Comparison of ENCODE assay signal across 8 cellular contexts in the genomic region with DNA sequence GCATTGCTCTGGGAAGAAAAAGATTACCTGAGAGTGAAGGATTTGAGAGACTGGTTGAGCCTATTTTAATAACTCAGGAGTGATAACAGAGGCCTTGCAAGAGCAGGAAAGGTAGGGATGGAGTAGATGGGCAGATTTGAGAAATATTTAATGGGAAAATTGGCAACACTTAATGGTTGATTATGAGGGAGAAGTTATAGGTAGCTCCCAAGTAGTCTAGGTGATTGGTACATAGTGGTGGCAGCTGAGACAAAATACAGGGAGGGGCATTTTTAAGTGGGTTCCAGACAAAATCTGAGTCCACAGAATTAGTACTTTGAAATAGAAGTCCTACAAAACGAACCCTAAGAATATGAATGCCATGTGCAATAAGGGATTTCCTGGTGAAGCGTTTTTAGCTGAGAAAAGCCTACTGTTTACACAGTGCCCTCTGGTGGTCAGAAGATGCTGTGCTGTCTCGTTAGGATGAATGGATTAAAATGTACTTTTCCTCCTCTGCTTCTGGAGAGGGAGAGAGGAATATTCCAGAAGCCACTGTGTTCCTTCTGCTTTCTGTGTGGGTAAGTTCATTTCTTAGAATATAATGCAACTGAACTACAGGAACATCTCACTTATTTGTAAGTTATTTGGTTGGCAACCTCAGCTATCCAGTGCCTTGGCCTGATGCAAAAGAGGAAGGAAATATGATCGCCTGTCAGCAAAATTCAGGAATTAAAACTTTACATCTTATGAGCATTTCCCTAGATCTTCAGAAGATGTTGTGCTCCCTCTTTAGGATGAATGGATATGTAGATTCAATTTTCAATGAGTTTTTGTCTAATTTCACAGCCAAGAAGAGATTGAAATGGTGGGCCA. TPM values are rescaled to one million over a fixed set of nuclear protein-coding genes. Genes with fewer than 3 reads are reported as not detected.
DNase-seq lines count a peak whose midpoint lies in the region; ATAC-seq and TF ChIP-seq lines count a peak whose summit lies in the region.

No MANE protein-coding gene starts in this region.

- no peaks in the 10 kb centered on the region for H3K9me2 ChIP-seq in OCI-LY7 (ENCODE audit: insufficient read depth, low read length)

- H3K4me1 ChIP-seq in OCI-LY7 (ENCODE audit: insufficient read depth, low read length, poor library complexity, severe bottlenecking) (peaks cover 46% of the 10 kb centered on the region), stomach (peaks cover 40 to 99% (median 73%) of the 10 kb centered on the region in 4 donors)

- peaks cover 50% of the 10 kb centered on the region for H4K20me1 ChIP-seq in OCI-LY7 (ENCODE audit: insufficient read depth, low read length)

- no peak overlapping the region; the same call in 1 of the 2 replicates for H2AFZ ChIP-seq in OCI-LY7 (ENCODE audit: low read length)

- DNase-seq in DMS153 (lab: John Stamatoyannopoulos, UW) (peak; percentile 14), KBM-7 (peak; percentile 85), OCI-LY7 (ENCODE audit: low spot score) (peak; percentile 81), stomach (peak; percentile 76)
- DNase-seq in activated T-cell treated with anti-CD3 and anti-CD28 coated beads, Interleukin-2, amount 50 U/mL, for 1 hour: peak; percentile 44
- DNase-seq in naive thymus-derived CD8-positive, alpha-beta T cell: peak; percentile 34 to 82 (median 66)

- no peak for TF ChIP-seq EP300 in stomach (IDR thresholded peaks at IDR 0.05)

- H3K27me3 ChIP-seq in stomach: no peaks in the 10 kb centered on the region

- H3K9me3 ChIP-seq in OCI-LY7 (ENCODE audit: low read length) (no peaks in the 10 kb centered on the region), stomach (no peaks in the 10 kb centered on the region)

- H3K9me3 Mint-ChIP-seq in naive thymus-derived CD8-positive, alpha-beta T cell: no peaks in the 10 kb centered on the region

- ATAC-seq in esophagus mucosa (peak; percentile 61), HG02884 (IDR thresholded peaks at IDR 0.05; ENCODE audit: unreplicated experiment) (no peak)
- ATAC-seq in naive thymus-derived CD8-positive, alpha-beta T cell: peak; percentile 64 to 67

- in situ Hi-C loops in KBM-7 (cut with MboI; ENCODE audit: low pct_unique_long_range_greater_than_20kb, low sequenced_read_pairs): no loop called here

- H3K27me3 Mint-ChIP-seq in naive thymus-derived CD8-positive, alpha-beta T cell: no peaks in the 10 kb centered on the region

- peaks cover 44 to 92% (median 89%) of the 10 kb centered on the region in 4 donors for H3K4me1 Mint-ChIP-seq in naive thymus-derived CD8-positive, alpha-beta T cell

- WGBS in stomach, 5 donors: 18 to 22% (median 20%) methylated on average over 4 of the region's 4 CpGs

- TF ChIP-seq CTCF in OCI-LY7 (conservative IDR thresholded peaks at IDR 0.05; ENCODE audit: low read length): peak; percentile 99
- peak in 6 of 7 experiments; percentile 38 to 90 (median 87) for TF ChIP-seq CTCF in stomach (IDR thresholded peaks at IDR 0.05)

- H3K36me3 ChIP-seq in OCI-LY7 (ENCODE audit: insufficient read depth, low read length): peaks cover 22% of the 10 kb centered on the region; the same call in 1 of the 2 replicates
- H3K36me3 ChIP-seq in stomach: no peaks in the 10 kb centered on the region

- peak overlapping the region; percentile 20 to 75 (median 56) for H3K4me3 Mint-ChIP-seq in naive thymus-derived CD8-positive, alpha-beta T cell

- H3K79me2 ChIP-seq in OCI-LY7 (ENCODE audit: insufficient read depth, low read depth, low read length): peaks cover 93% of the 10 kb centered on the region

- H3K27ac ChIP-seq in OCI-LY7 (ENCODE audit: low read depth, low read length, poor library complexity, severe bottlenecking): no peak overlapping the region
- peak overlapping the region in 4 of 5 donors; percentile 23 to 63 (median 35) for H3K27ac ChIP-seq in stomach

- POLR2A ChIA-PET in OCI-LY7 (lab: Charles Lee): interaction anchor here (0.6 to 2.1 kb wide), 4 partner anchors 11 to 423 kb away, joined by 3 to 9 read pairs (median 4); no protein-coding TSS in a partner anchor
- POLR2A ChIA-PET in naive thymus-derived CD8-positive, alpha-beta T cell (lab: Charles Lee): interaction anchor here (0.8 to 2.4 kb wide), 6 partner anchors 9 to 81 kb away, joined by 3 to 17 read pairs (median 4); a partner anchor contains a TSS

- peaks cover 0 to 11% (median 1%) of the 10 kb centered on the region in 3 donors for H3K36me3 Mint-ChIP-seq in naive thymus-derived CD8-positive, alpha-beta T cell

- no TSS peak for BruUV-seq in OCI-LY7 (replicated peaks; lab: Mats Ljungman, UMichigan)

- TF ChIP-seq POLR2A in stomach (IDR thresholded peaks at IDR 0.05): no peak

- H3K27ac Mint-ChIP-seq in naive thymus-derived CD8-positive, alpha-beta T cell: peak overlapping the region; percentile 57 to 97 (median 75)

- intact Hi-C loops in OCI-LY7 (cut with micrococcal nuclease; ENCODE audit: unreplicated experiment): no loop called here
- intact Hi-C loops in stomach (cut with DNase I; ENCODE audit: low total_unique reads): no loop called here

- H3K4me2 ChIP-seq in OCI-LY7 (ENCODE audit: low read length): peak overlapping the region; percentile 45

- H3K4me3 ChIP-seq in OCI-LY7 (ENCODE audit: low read depth, low read length, poor library complexity, severe bottlenecking) (no peak overlapping the region), stomach (no peak overlapping the region)

- CTCF ChIA-PET in OCI-LY7 (lab: Charles Lee; ENCODE audit: unreplicated experiment): interaction anchor here (1.7 kb wide), 1 partner anchor 8 kb away, joined by 4 read pairs; no protein-coding TSS in a partner anchor

RNA-seq across cellular contexts. Expression of a gene that starts 6.5 kb away (rescaled TPM):
- 34.1 and 41.2 TPM in 2 replicates for total RNA-seq in OCI-LY7 (2014; rRNA removed; shearing (Covaris generic))
- total RNA-seq in OCI-LY7 (2022) (47.5 and 49.5 TPM in 2 replicates), esophagus mucosa (16.5 TPM), stomach (100 to 1,000 TPM in 1 of 5 donors, 10 to 100 TPM in 4; 32.6 to 137 (median 44.9) TPM)
- total RNA-seq in naive thymus-derived CD8-positive, alpha-beta T cell: 10 to 100 TPM; 87.8 to 88.9 TPM
- 10 to 100 TPM; 38.3 to 64.4 (median 43.0) TPM for polyA plus RNA-seq in naive thymus-derived CD8-positive, alpha-beta T cell
- 10 to 100 TPM in 2 of 3 donors, 1 to 10 TPM in 1; 9.8 to 14.5 (median 11.5) TPM for polyA plus RNA-seq in stomach

RNA-seq across cellular contexts. Expression of a gene that starts 7.4 kb away (rescaled TPM):
- total RNA-seq in OCI-LY7 (2014; rRNA removed; shearing (Covaris generic)): 16.1 and 18.4 TPM in 2 replicates
- total RNA-seq in OCI-LY7 (2022) (35.4 and 37.1 TPM in 2 replicates), esophagus mucosa (5.9 TPM), stomach (10 to 100 TPM in 1 of 5 donors, 1 to 10 TPM in 4; 2.3 to 10.1 (median 5.4) TPM)
- total RNA-seq in naive thymus-derived CD8-positive, alpha-beta T cell: 10 to 100 TPM; 65.7 to 69.7 TPM
- 10 to 100 TPM; 20.6 to 38.2 (median 24.3) TPM for polyA plus RNA-seq in naive thymus-derived CD8-positive, alpha-beta T cell
- 1 to 10 TPM; 2.4 to 2.9 (median 2.6) TPM for polyA plus RNA-seq in stomach

RNA-seq across cellular contexts. Expression of a gene that starts 29.5 kb away (rescaled TPM):
- 0.54 and 0.57 TPM in 2 replicates for total RNA-seq in OCI-LY7 (2014; rRNA removed; shearing (Covaris generic))
- total RNA-seq in OCI-LY7 (2022) (0.33 and 0.36 TPM in 2 replicates), esophagus mucosa (14.0 TPM), stomach (10 to 100 TPM in 4 of 5 donors, under 1 TPM in 1; under 0.01 to 29.3 (median 16.9) TPM)
- 1 to 10 TPM; 2.3 TPM for total RNA-seq in naive thymus-derived CD8-positive, alpha-beta T cell
- polyA plus RNA-seq in naive thymus-derived CD8-positive, alpha-beta T cell: 1 to 10 TPM in 1 of 3 donors, under 1 TPM in 1, not detected in 1; 0.30 to 1.2 TPM
- polyA plus RNA-seq in stomach: 10 to 100 TPM in 1 of 3 donors, 1 to 10 TPM in 2; 3.5 to 27.5 (median 5.6) TPM

RNA-seq across cellular contexts. Expression of a gene that starts 38.7 kb away (rescaled TPM):
- total RNA-seq in OCI-LY7 (2014; rRNA removed; shearing (Covaris generic)): 1.2 TPM in 1 of 2 replicates, not detected in the other
- total RNA-seq in OCI-LY7 (2022) (not detected in 2 replicates), esophagus mucosa (0.20 TPM), stomach (1 to 10 TPM in 2 of 5 donors, not detected in 3; 4.1 to 6.2 TPM)
- not detected for total RNA-seq in naive thymus-derived CD8-positive, alpha-beta T cell
- not detected for polyA plus RNA-seq in naive thymus-derived CD8-positive, alpha-beta T cell
- 10 to 100 TPM in 1 of 3 donors, 1 to 10 TPM in 2; 3.2 to 13.1 (median 6.8) TPM for polyA plus RNA-seq in stomach

RNA-seq across cellular contexts. Expression of a gene that starts 45.8 kb away (rescaled TPM):
- 0.31 and 0.92 TPM in 2 replicates for total RNA-seq in OCI-LY7 (2014; rRNA removed; shearing (Covaris generic))
- total RNA-seq in OCI-LY7 (2022): 0.57 TPM in 2 replicates
- total RNA-seq in esophagus mucosa: 0.16 TPM
- under 1 TPM; 0.23 to 0.49 TPM for total RNA-seq in naive thymus-derived CD8-positive, alpha-beta T cell
- polyA plus RNA-seq in naive thymus-derived CD8-positive, alpha-beta T cell: under 1 TPM; 0.05 to 0.38 (median 0.07) TPM
- total RNA-seq in stomach: 1 to 10 TPM in 2 of 5 donors, under 1 TPM in 1, not detected in 2; 0.72 to 3.2 (median 1.3) TPM
- polyA plus RNA-seq in stomach: under 1 TPM in 2 of 3 donors, not detected in 1; 0.15 to 0.25 TPM

Comparison
In these comparisons a context has a peak if more than half of its experiments do, and no peak if none do; other contexts are left out.
1. DNase-seq: peak in every context shown above with its lines; median percentile 85 in KBM-7; 81 in OCI-LY7; 76 in stomach; 66 in naive thymus-derived CD8-positive, alpha-beta T cell; 44 in activated T-cell treated with anti-CD3 and anti-CD28 coated beads, Interleukin-2, amount 50 U/mL, for 1 hour; 14 in DMS153.